ENCODE assay signal across 17 cellular contexts in genomic region chr6:125469915-125470314, GRCh38.
"Had no signal": no experiment of that assay in that cellular context is flagged by ENCODE, and none has a peak within 500 bp of the region (broad histone marks: within the 10 kb centered on the region; RNA-seq: fewer than 3 reads in every experiment).

No MANE protein-coding gene starts in this region.

- H3K9me3 Mint-ChIP-seq: stimulated activated effector memory CD8-positive, alpha-beta T cell treated with anti-CD3 and anti-CD28 coated beads, Interleukin-12 subunit alpha, Interleukin-12 subunit beta, amount 100 ng/mL, for 72 hours had no signal

- H3K4me1 Mint-ChIP-seq: activated CD4-positive, alpha-beta T cell treated with anti-CD3 and anti-CD28 coated beads, Interleukin-2, amount 10 ng/mL, durations not matched to agents 7 days and 5 days; memory B cell; stimulated activated effector memory CD8-positive, alpha-beta T cell treated with anti-CD3 and anti-CD28 coated beads, Interleukin-12 subunit alpha, Interleukin-12 subunit beta, amount 100 ng/mL, for 72 hours had no signal

- H3K27me3 ChIP-seq: right atrium auricular region, tibial nerve, vagina had no signal

- H3K27ac ChIP-seq: left ventricle myocardium inferior, parathyroid adenoma, right atrium auricular region, tibial nerve, vagina had no signal

- DNase-seq: activated CD4-positive, alpha-beta T cell treated with anti-CD3 and anti-CD28 coated beads, Interleukin-2, amount 10 ng/mL, durations not matched to agents 7 days and 5 days; activated CD4-positive, CD25-positive, alpha-beta regulatory T cell; activated effector memory CD4-positive, alpha-beta T cell treated with Interleukin-2 at 50 U/mL for 16 hours; anterior cingulate cortex; caudate nucleus; cortex of kidney; kidney; left ventricle myocardium inferior; small intestine; T-helper 2 cell had no signal

- H3K4me1 ChIP-seq: right atrium auricular region, tibial nerve, vagina had no signal

- H3K4me3 Mint-ChIP-seq: activated CD4-positive, alpha-beta T cell treated with anti-CD3 and anti-CD28 coated beads, Interleukin-2, amount 10 ng/mL, durations not matched to agents 7 days and 5 days; memory B cell; stimulated activated effector memory CD8-positive, alpha-beta T cell treated with anti-CD3 and anti-CD28 coated beads, Interleukin-12 subunit alpha, Interleukin-12 subunit beta, amount 100 ng/mL, for 72 hours had no signal

- H3K36me3 Mint-ChIP-seq: stimulated activated effector memory CD8-positive, alpha-beta T cell treated with anti-CD3 and anti-CD28 coated beads, Interleukin-12 subunit alpha, Interleukin-12 subunit beta, amount 100 ng/mL, for 72 hours had no signal

- H3K36me3 ChIP-seq: left ventricle myocardium inferior, right atrium auricular region, tibial nerve, vagina had no signal

- H3K9me3 ChIP-seq: left ventricle myocardium inferior, right atrium auricular region, tibial nerve, vagina had no signal

- H3K4me3 ChIP-seq: left ventricle myocardium inferior, right atrium auricular region, tibial nerve, vagina had no signal

- H3K27ac Mint-ChIP-seq: activated CD4-positive, alpha-beta T cell treated with anti-CD3 and anti-CD28 coated beads, Interleukin-2, amount 10 ng/mL, durations not matched to agents 7 days and 5 days; activated naive CD4-positive, alpha-beta T cell treated with anti-CD3 and anti-CD28 coated beads, Interleukin-2, amount 50 U/mL, for 72 hours; memory B cell; stimulated activated effector memory CD8-positive, alpha-beta T cell treated with anti-CD3 and anti-CD28 coated beads, Interleukin-12 subunit alpha, Interleukin-12 subunit beta, amount 100 ng/mL, for 72 hours had no signal
